In the genomic region with DNA sequence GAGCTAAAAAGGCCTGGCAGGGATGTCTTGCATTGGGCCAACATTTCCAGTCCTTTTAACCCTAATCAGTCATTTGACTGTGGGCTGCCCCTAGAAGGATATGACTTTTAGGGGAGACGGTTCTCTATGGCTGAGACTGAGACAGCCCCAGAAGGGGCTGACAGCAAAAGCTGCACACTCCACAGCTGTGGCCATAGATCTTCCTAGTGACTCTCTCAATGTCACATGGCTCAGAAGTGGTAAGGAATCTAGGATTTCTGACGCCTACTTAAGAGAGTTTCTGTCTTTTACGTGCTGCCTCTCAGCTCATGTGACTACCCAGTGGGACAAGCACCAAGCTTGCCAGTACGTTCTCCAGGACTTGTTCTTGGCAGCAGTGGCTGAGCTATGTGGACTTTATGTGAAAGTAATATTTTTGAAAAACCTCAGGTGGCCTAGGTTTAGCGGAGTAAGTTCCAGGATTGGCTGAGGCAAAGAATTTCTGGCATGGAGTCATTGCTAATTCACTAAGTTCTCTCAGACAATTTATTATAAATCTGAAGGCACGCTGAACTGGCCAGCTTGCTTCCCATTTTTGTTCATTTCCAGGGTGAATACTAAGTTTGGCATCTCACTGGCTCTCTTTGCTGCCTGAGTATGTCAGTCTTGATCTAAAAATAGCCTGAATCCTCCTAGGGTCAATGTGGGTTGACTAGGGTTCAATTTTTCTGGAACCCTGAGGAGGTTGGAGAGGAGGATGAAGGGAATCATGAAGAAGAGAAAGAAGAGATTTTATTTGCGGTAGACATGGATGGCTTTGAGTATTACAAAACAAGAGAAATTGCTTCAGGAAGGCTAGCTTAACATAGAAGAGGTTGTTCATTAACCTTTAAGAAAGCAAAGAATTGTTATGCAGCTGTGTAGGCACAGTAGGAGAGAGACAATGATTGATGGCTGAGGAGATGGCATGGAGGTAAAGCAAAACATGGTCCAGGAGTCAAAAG, we compare ENCODE assay signal across 11 cellular contexts.
A peak's percentile ranks its signal among the peaks of the same experiment; 100 is the strongest.
DNase-seq lines count a peak whose midpoint lies in the region; ATAC-seq and TF ChIP-seq lines count a peak whose summit lies in the region.
"Had no signal": no experiment of that assay in that cellular context is flagged by ENCODE, and none has a peak within 500 bp of the region (broad histone marks: within the 10 kb centered on the region; RNA-seq: fewer than 3 reads in every experiment).

No MANE protein-coding gene starts in this region.

- DNase-seq in Caki2 (ENCODE audit: low read depth) (peak; percentile 88), astrocyte of the cerebellum (ENCODE audit: low read depth) (peak; percentile 78), left ventricle myocardium inferior (no peak), inferior parietal cortex (ENCODE audit: extremely low spot score) (no peak), foreskin keratinocyte (no peak), NCI-H1436 (lab: John Stamatoyannopoulos, UW) (no peak)
- DNase-seq in CD8-positive, alpha-beta T cell, result no peak
- DNase-seq: NCI-H2081 had no signal

- in situ Hi-C loops in Caki2 (cut with HindIII; ENCODE audit: low pct_unique_long_range_greater_than_20kb, low sequenced_read_pairs) (no loop called here), astrocyte of the cerebellum (cut with HindIII; ENCODE audit: low sequenced_read_pairs) (no loop called here)

- H3K9me3 Mint-ChIP-seq in CD8-positive, alpha-beta T cell, result peaks cover 14% of the 10 kb centered on the region

- TF ChIP-seq CTCF in astrocyte of the cerebellum (IDR thresholded peaks at IDR 0.05; ENCODE audit: low read depth, low read length, missing control alignments) (no peak), left ventricle myocardium inferior (IDR thresholded peaks at IDR 0.05; ENCODE audit: borderline replicate concordance) (no peak), foreskin keratinocyte (conservative IDR thresholded peaks at IDR 0.05) (no peak)
- TF ChIP-seq CTCF in CD8-positive, alpha-beta T cell (IDR thresholded peaks at IDR 0.05), result no peak

- H3K36me3 ChIP-seq in left ventricle myocardium inferior (no peaks in the 10 kb centered on the region), rectal smooth muscle tissue (ENCODE audit: control insufficient read depth, insufficient read depth, low read length) (no peaks in the 10 kb centered on the region)
- no peaks in the 10 kb centered on the region for H3K36me3 ChIP-seq in CD8-positive, alpha-beta T cell (ENCODE audit: insufficient read depth, low read length)

- H3K27me3 ChIP-seq in left ventricle myocardium inferior (ENCODE audit: low read depth) (no peaks in the 10 kb centered on the region), rectal smooth muscle tissue (ENCODE audit: control insufficient read depth, insufficient read depth, low read length) (no peaks in the 10 kb centered on the region), foreskin keratinocyte (no peaks in the 10 kb centered on the region)
- no peaks in the 10 kb centered on the region for H3K27me3 ChIP-seq in CD8-positive, alpha-beta T cell (ENCODE audit: insufficient read depth, low read length)

- H3K27ac ChIP-seq in left ventricle myocardium inferior (replicated peaks) (peak overlapping the region; percentile 1), rectal smooth muscle tissue (ENCODE audit: low read depth, low read length) (peak overlapping the region; percentile 44), foreskin keratinocyte (no peak overlapping the region)
- no peak overlapping the region for H3K27ac ChIP-seq in CD8-positive, alpha-beta T cell (ENCODE audit: low read depth, low read length)

- no peak for ATAC-seq in foreskin keratinocyte
- no peak for ATAC-seq in CD8-positive, alpha-beta T cell

- CTCF ChIA-PET in CD8-positive, alpha-beta T cell (lab: Charles Lee), result no interaction called here

- no peaks in the 10 kb centered on the region for H3K27me3 Mint-ChIP-seq in CD8-positive, alpha-beta T cell (ENCODE audit: low read depth)
- H3K27me3 Mint-ChIP-seq: B cell had no signal

- intact Hi-C loops in left ventricle myocardium inferior (cut with micrococcal nuclease), result no loop called here
- intact Hi-C loops in CD8-positive, alpha-beta T cell (cut with DNase I, micrococcal nuclease), result no loop called here

- H3K27ac Mint-ChIP-seq in CD8-positive, alpha-beta T cell, result no peak overlapping the region
- H3K27ac Mint-ChIP-seq: B cell had no signal

- no peak overlapping the region for H3K4me3 Mint-ChIP-seq in CD8-positive, alpha-beta T cell
- H3K4me3 Mint-ChIP-seq: B cell had no signal

- no peak overlapping the region for H3K9ac ChIP-seq in rectal smooth muscle tissue (ENCODE audit: low read length)

- H3K4me1 ChIP-seq in left ventricle myocardium inferior (peaks cover 11% of the 10 kb centered on the region), rectal smooth muscle tissue (ENCODE audit: control insufficient read depth, insufficient read depth, low read length) (peaks cover 5% of the 10 kb centered on the region), foreskin keratinocyte (peaks cover 4% of the 10 kb centered on the region)
- no peaks in the 10 kb centered on the region for H3K4me1 ChIP-seq in CD8-positive, alpha-beta T cell (ENCODE audit: insufficient read depth, low read length)

- H3K36me3 Mint-ChIP-seq in CD8-positive, alpha-beta T cell, result no peaks in the 10 kb centered on the region

- H3K4me1 Mint-ChIP-seq in CD8-positive, alpha-beta T cell (ENCODE audit: low read depth), result no peaks in the 10 kb centered on the region
- H3K4me1 Mint-ChIP-seq: B cell had no signal

- peaks cover 21% of the 10 kb centered on the region for H3K9me3 ChIP-seq in left ventricle myocardium inferior (replicated peaks)
- no peaks in the 10 kb centered on the region for H3K9me3 ChIP-seq in CD8-positive, alpha-beta T cell (ENCODE audit: low read length)

- H3K4me3 ChIP-seq in astrocyte of the cerebellum (ENCODE audit: low read depth, low read length), result no peak overlapping the region
- H3K4me3 ChIP-seq in left ventricle myocardium inferior, result no peak overlapping the region
- no peak overlapping the region for H3K4me3 ChIP-seq in rectal smooth muscle tissue (ENCODE audit: low read length)
- no peak overlapping the region for H3K4me3 ChIP-seq in CD8-positive, alpha-beta T cell (ENCODE audit: low read depth, low read length)
- H3K4me3 ChIP-seq: smooth muscle cell had no signal

- POLR2A ChIA-PET in CD8-positive, alpha-beta T cell (lab: Charles Lee), result no interaction called here

Comparison
In these comparisons a context has a peak if more than half of its experiments do, and no peak if none do; other contexts are left out.
1. DNase-seq: peak in Caki2 (single experiment) and astrocyte of the cerebellum (single experiment); none in left ventricle myocardium inferior (single experiment), inferior parietal cortex (single experiment), foreskin keratinocyte (0 of 2), NCI-H1436 (single experiment) and CD8-positive, alpha-beta T cell (0 of 7).
2. H3K27ac ChIP-seq: peak in left ventricle myocardium inferior (single experiment) and rectal smooth muscle tissue (single experiment); none in foreskin keratinocyte (single experiment) and CD8-positive, alpha-beta T cell (single experiment).